2 cellular contexts compared by ENCODE assay signal in the genomic region with DNA sequence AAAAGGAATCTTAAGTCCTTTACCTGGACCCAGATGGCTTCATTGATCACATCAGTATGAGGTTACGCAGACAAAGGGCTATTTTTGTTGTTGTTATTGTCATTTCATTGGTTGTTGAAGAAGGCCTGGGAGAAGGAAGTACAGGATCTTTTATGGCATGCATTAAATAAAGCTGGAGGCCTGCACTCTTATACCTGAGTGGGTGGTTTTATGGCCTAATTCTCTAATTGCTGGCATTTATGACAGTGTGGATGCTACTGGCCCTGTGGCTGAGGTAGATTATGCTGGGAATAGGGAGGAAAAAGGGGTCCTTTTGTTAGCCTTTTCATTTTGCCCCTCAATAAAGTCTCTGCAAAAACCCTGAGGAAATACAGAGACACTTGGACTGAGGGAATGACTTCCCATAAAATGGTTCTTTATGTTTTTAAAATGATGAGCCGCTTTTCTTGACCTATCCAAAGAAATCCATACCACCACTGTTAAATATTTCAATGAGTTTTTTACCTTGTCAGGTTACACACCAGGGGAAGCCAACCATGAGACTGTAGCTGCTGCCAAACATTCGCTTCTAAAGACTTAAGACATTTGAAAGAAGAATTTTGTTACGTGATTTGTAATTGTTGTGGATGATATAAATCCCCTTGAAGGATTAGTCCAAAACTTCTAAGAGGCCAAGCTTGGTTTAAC.
TF ChIP-seq lines count a peak whose summit lies in the region.

No MANE protein-coding gene starts in this region.

TF ChIP-seq in HEK293, 187 proteins besides CTCF, POLR2A, EP300 and RAD21:
- TF ChIP-seq ZNF274 (IDR thresholded peaks at IDR 0.05; ENCODE audit: low read length) = no peak
- no peak for TF ChIP-seq ZNF274 (tag by site-specific recombination; IDR thresholded peaks at IDR 0.05; ENCODE audit: borderline replicate concordance)
- no peak for TF ChIP-seq GFI1B (tag by site-specific recombination; IDR thresholded peaks at IDR 0.05)
- TF ChIP-seq, protein P1, sequence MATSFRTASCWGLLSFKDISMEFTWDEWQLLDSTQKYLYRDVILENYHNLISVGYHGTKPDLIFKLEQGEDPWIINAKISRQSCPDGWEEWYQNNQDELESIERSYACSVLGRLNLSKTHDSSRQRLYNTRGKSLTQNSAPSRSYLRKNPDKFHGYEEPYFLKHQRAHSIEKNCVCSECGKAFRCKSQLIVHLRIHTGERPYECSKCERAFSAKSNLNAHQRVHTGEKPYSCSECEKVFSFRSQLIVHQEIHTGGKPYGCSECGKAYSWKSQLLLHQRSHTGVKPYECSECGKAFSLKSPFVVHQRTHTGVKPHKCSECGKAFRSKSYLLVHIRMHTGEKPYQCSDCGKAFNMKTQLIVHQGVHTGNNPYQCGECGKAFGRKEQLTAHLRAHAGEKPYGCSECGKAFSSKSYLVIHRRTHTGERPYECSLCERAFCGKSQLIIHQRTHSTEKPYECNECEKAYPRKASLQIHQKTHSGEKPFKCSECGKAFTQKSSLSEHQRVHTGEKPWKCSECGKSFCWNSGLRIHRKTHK (tag by site-specific recombination; IDR thresholded peaks at IDR 0.05) = no peak
- TF ChIP-seq ZNF660 (tag by site-specific recombination; IDR thresholded peaks at IDR 0.05) = no peak
- TF ChIP-seq ZBTB20 (tag by site-specific recombination; IDR thresholded peaks at IDR 0.05) = no peak
- peak; percentile 62 for TF ChIP-seq ZFHX2 (tag by site-specific recombination; conservative IDR thresholded peaks at IDR 0.05)
- peak; percentile 64 for TF ChIP-seq OSR2 (tag by site-specific recombination; IDR thresholded peaks at IDR 0.05)
- no peak for TF ChIP-seq ZNF19 (tag by site-specific recombination; IDR thresholded peaks at IDR 0.05; ENCODE audit: low read depth)
- TF ChIP-seq ZNF664 (tag by site-specific recombination; IDR thresholded peaks at IDR 0.05) = no peak
- TF ChIP-seq, protein P2, sequence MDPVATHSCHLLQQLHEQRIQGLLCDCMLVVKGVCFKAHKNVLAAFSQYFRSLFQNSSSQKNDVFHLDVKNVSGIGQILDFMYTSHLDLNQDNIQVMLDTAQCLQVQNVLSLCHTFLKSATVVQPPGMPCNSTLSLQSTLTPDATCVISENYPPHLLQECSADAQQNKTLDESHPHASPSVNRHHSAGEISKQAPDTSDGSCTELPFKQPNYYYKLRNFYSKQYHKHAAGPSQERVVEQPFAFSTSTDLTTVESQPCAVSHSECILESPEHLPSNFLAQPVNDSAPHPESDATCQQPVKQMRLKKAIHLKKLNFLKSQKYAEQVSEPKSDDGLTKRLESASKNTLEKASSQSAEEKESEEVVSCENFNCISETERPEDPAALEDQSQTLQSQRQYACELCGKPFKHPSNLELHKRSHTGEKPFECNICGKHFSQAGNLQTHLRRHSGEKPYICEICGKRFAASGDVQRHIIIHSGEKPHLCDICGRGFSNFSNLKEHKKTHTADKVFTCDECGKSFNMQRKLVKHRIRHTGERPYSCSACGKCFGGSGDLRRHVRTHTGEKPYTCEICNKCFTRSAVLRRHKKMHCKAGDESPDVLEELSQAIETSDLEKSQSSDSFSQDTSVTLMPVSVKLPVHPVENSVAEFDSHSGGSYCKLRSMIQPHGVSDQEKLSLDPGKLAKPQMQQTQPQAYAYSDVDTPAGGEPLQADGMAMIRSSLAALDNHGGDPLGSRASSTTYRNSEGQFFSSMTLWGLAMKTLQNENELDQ (tag by site-specific recombination; IDR thresholded peaks at IDR 0.05; ENCODE audit: low read depth) = no peak
- TF ChIP-seq EGR2 (tag by site-specific recombination; IDR thresholded peaks at IDR 0.05; ENCODE audit: low read depth) = 0 out of 2 replicates have a peak, but pooled peaks have one; percentile 34
TF ChIP-seq in HEK293: peak in this region for 3.

TF ChIP-seq in GM12878, 131 proteins besides CTCF, POLR2A, EP300 and RAD21:
- TF ChIP-seq TAF1 (IDR thresholded peaks at IDR 0.05; ENCODE audit: borderline replicate concordance, low read depth, low read length) (no peak), SUPT20H (IDR thresholded peaks at IDR 0.05; ENCODE audit: borderline replicate concordance, control insufficient read depth, low read depth, low read length) (no peak), POLR2AphosphoS5 (IDR thresholded peaks at IDR 0.05; ENCODE audit: low read length) (no peak), IRF4 (IDR thresholded peaks at IDR 0.05; ENCODE audit: low read depth, low read length) (no peak), LARP7 (IDR thresholded peaks at IDR 0.05) (no peak)
- TF ChIP-seq, protein P3, sequence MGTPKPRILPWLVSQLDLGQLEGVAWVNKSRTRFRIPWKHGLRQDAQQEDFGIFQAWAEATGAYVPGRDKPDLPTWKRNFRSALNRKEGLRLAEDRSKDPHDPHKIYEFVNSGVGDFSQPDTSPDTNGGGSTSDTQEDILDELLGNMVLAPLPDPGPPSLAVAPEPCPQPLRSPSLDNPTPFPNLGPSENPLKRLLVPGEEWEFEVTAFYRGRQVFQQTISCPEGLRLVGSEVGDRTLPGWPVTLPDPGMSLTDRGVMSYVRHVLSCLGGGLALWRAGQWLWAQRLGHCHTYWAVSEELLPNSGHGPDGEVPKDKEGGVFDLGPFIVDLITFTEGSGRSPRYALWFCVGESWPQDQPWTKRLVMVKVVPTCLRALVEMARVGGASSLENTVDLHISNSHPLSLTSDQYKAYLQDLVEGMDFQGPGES (IDR thresholded peaks at IDR 0.05) = no peak
- TF ChIP-seq, protein P4, sequence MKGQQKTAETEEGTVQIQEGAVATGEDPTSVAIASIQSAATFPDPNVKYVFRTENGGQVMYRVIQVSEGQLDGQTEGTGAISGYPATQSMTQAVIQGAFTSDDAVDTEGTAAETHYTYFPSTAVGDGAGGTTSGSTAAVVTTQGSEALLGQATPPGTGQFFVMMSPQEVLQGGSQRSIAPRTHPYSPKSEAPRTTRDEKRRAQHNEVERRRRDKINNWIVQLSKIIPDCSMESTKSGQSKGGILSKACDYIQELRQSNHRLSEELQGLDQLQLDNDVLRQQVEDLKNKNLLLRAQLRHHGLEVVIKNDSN (IDR thresholded peaks at IDR 0.05; ENCODE audit: borderline replicate concordance, extremely low read length, insufficient read depth, low read depth, low read length) = no peak
- TF ChIP-seq, protein P5, sequence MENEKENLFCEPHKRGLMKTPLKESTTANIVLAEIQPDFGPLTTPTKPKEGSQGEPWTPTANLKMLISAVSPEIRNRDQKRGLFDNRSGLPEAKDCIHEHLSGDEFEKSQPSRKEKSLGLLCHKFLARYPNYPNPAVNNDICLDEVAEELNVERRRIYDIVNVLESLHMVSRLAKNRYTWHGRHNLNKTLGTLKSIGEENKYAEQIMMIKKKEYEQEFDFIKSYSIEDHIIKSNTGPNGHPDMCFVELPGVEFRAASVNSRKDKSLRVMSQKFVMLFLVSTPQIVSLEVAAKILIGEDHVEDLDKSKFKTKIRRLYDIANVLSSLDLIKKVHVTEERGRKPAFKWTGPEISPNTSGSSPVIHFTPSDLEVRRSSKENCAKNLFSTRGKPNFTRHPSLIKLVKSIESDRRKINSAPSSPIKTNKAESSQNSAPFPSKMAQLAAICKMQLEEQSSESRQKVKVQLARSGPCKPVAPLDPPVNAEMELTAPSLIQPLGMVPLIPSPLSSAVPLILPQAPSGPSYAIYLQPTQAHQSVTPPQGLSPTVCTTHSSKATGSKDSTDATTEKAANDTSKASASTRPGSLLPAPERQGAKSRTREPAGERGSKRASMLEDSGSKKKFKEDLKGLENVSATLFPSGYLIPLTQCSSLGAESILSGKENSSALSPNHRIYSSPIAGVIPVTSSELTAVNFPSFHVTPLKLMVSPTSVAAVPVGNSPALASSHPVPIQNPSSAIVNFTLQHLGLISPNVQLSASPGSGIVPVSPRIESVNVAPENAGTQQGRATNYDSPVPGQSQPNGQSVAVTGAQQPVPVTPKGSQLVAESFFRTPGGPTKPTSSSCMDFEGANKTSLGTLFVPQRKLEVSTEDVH (IDR thresholded peaks at IDR 0.05; ENCODE audit: low read depth, partially characterized antibody) = no peak
TF ChIP-seq in GM12878: peak in this region for 0.
